In genomic region chr4:184792950-184793555, GRCh38 we compare ENCODE assay signal across 8 cellular contexts.
A peak's percentile ranks its signal among the peaks of the same experiment; 100 is the strongest.
DNase-seq lines count a peak whose midpoint lies in the region.

No MANE protein-coding gene starts in this region.

- DNase-seq in activated gamma-delta T cell treated with Interleukin-2 at 50 U/mL for 16 hours (peak; percentile 24), activated gamma-delta T cell (lab: John Stamatoyannopoulos, UW) (no peak), fibroblast of the conjunctiva (ENCODE audit: low read depth) (peak; percentile 90), COLO668 (lab: John Stamatoyannopoulos, UW; ENCODE audit: unreplicated experiment) (no peak), HuH-7 (ENCODE audit: low spot score) (no peak), putamen (ENCODE audit: low spot score) (no peak)
- DNase-seq in activated CD4-positive, alpha-beta T cell treated with anti-CD3 and anti-CD28 coated beads, Interleukin-2, amount 50 U/mL, for 48 hours, result peak; percentile 41 to 59
- DNase-seq in stimulated activated CD4-positive, alpha-beta T cell treated with anti-CD3 and anti-CD28 coated beads, Interleukin-12 subunit alpha, Interleukin-12 subunit beta, amount 100 ng/mL, for 48 hours (ENCODE audit: low read depth in 2 of 3, low spot score in 1 of 3), result peak; percentile 25 to 49 (median 40)

Comparison
In these comparisons a context has a peak if more than half of its experiments do, and no peak if none do; other contexts are left out.
1. DNase-seq: peak in activated gamma-delta T cell treated with Interleukin-2 at 50 U/mL for 16 hours (single experiment), activated CD4-positive, alpha-beta T cell treated with anti-CD3 and anti-CD28 coated beads, Interleukin-2, amount 50 U/mL, for 48 hours (2 of 2), fibroblast of the conjunctiva (single experiment) and stimulated activated CD4-positive, alpha-beta T cell treated with anti-CD3 and anti-CD28 coated beads, Interleukin-12 subunit alpha, Interleukin-12 subunit beta, amount 100 ng/mL, for 48 hours (3 of 3); none in activated gamma-delta T cell (single experiment), COLO668 (single experiment), HuH-7 (single experiment) and putamen (single experiment).